ENCODE assay signal across 8 cellular contexts in genomic region chr10:34637419-34637911, GRCh38.
DNase-seq lines count a peak whose midpoint lies in the region; ATAC-seq and TF ChIP-seq lines count a peak whose summit lies in the region.

No MANE protein-coding gene starts in this region.

- no peak overlapping the region for H3K27ac ChIP-seq in CD8-positive, alpha-beta T cell (ENCODE audit: low read depth, low read length)
- H3K27ac ChIP-seq in fibroblast of lung (ENCODE audit: insufficient read depth, low read length) (no peak overlapping the region), neuronal stem cell (replicated peaks; ENCODE audit: low read length) (no peak overlapping the region), suprapubic skin (no peak overlapping the region)

- peak; percentile 21 to 77 (median 57) for DNase-seq in CD8-positive, alpha-beta T cell
- DNase-seq in GM19238 (ENCODE audit: insufficient read length, low spot score): peak; percentile 42
- peak; percentile 2 for DNase-seq in NCI-H82 treated with DMSO at 0.1 percent for 48 hours (lab: John Stamatoyannopoulos, UW; ENCODE audit: unreplicated experiment)
- peak; percentile 57 for DNase-seq in activated T-cell treated with anti-CD3 and anti-CD28 coated beads for 1 hour (ENCODE audit: low read depth)
- DNase-seq in fibroblast of lung (ENCODE audit: low read depth in 2 of 2): peak; percentile 35 to 51
- DNase-seq in neuronal stem cell (ENCODE audit: low spot score): peak; percentile 82
- DNase-seq in suprapubic skin (ENCODE audit: low spot score in 2 of 2): no peak

- no peak overlapping the region for H3K18ac ChIP-seq in neuronal stem cell (ENCODE audit: low read length)

- H2BK12ac ChIP-seq in neuronal stem cell (ENCODE audit: low read length): no peak overlapping the region

- H2BK120ac ChIP-seq in neuronal stem cell (ENCODE audit: low read depth, low read length): no peak overlapping the region

- no peak overlapping the region for H3K4me3 Mint-ChIP-seq in CD8-positive, alpha-beta T cell

- no peak overlapping the region for H4K91ac ChIP-seq in neuronal stem cell (ENCODE audit: low read depth, low read length, poor library complexity)

- no peaks in the 10 kb centered on the region for H3K36me3 ChIP-seq in CD8-positive, alpha-beta T cell (ENCODE audit: insufficient read depth, low read length)
- no peaks in the 10 kb centered on the region for H3K36me3 ChIP-seq in fibroblast of lung (ENCODE audit: control insufficient read depth, insufficient read depth, low read length)
- H3K36me3 ChIP-seq in neuronal stem cell (replicated peaks in 1 of 2; ENCODE audit: control insufficient read depth in 2 of 2, insufficient read depth in 2 of 2, low read length in 2 of 2): no peaks in the 10 kb centered on the region
- H3K36me3 ChIP-seq in suprapubic skin: no peaks in the 10 kb centered on the region

- POLR2A ChIA-PET in CD8-positive, alpha-beta T cell (lab: Charles Lee): no interaction called here

- peak; percentile 79 for TF ChIP-seq CTCF in CD8-positive, alpha-beta T cell (IDR thresholded peaks at IDR 0.05)
- TF ChIP-seq CTCF in fibroblast of lung (conservative IDR thresholded peaks at IDR 0.05 in 1 of 2, IDR thresholded peaks at IDR 0.05 in 1 of 2; ENCODE audit: low read depth in 1 of 2, low read length in 2 of 2) (peak; percentile 98 to 99), suprapubic skin (IDR thresholded peaks at IDR 0.05) (peak; percentile 85 to 94)

- peak; percentile 81 for ATAC-seq in CD8-positive, alpha-beta T cell
- ATAC-seq in HG03196 (IDR thresholded peaks at IDR 0.05; ENCODE audit: unreplicated experiment): peak; percentile 74

- H3K27ac Mint-ChIP-seq in CD8-positive, alpha-beta T cell: no peak overlapping the region

- peaks cover 11% of the 10 kb centered on the region for H3K4me1 Mint-ChIP-seq in CD8-positive, alpha-beta T cell (ENCODE audit: low read depth)

- intact Hi-C loops in CD8-positive, alpha-beta T cell (cut with DNase I, micrococcal nuclease): loop anchor here (5.0 to 10.0 kb wide), 2 partner anchors 113 to 1840 kb away; no protein-coding TSS in a partner anchor

- H3K27me3 ChIP-seq in CD8-positive, alpha-beta T cell (ENCODE audit: insufficient read depth, low read length): no peaks in the 10 kb centered on the region
- H3K27me3 ChIP-seq in fibroblast of lung (ENCODE audit: control insufficient read depth, insufficient read depth, low read length): no peaks in the 10 kb centered on the region
- no peaks in the 10 kb centered on the region for H3K27me3 ChIP-seq in neuronal stem cell (ENCODE audit: control insufficient read depth in 3 of 3, insufficient read depth in 3 of 3, low read depth in 1 of 3, low read length in 3 of 3)
- H3K27me3 ChIP-seq in suprapubic skin: no peaks in the 10 kb centered on the region

- no peak overlapping the region for H3K23ac ChIP-seq in neuronal stem cell (ENCODE audit: low read depth, low read length, poor library complexity)

- H3K9ac ChIP-seq in fibroblast of lung (ENCODE audit: insufficient read depth, low read length) (no peak overlapping the region), neuronal stem cell (ENCODE audit: low read depth, low read length, poor library complexity) (no peak overlapping the region)

- TF ChIP-seq EP300 in suprapubic skin (IDR thresholded peaks at IDR 0.05): no peak

- H3K4me2 ChIP-seq in fibroblast of lung (ENCODE audit: extremely low read depth, insufficient read depth, low read length): no peak overlapping the region
- no peak overlapping the region for H3K4me2 ChIP-seq in neuronal stem cell (ENCODE audit: insufficient read depth, low read length, poor library complexity, severe bottlenecking)

- no peaks in the 10 kb centered on the region for H4K20me1 ChIP-seq in fibroblast of lung (ENCODE audit: control insufficient read depth, extremely low read depth, insufficient read depth, low read length)

- H2BK15ac ChIP-seq in neuronal stem cell (ENCODE audit: low read length): no peak overlapping the region

- H3K4me3 ChIP-seq in CD8-positive, alpha-beta T cell (ENCODE audit: low read depth, low read length): no peak overlapping the region
- H3K4me3 ChIP-seq in fibroblast of lung (replicated peaks in 1 of 4; ENCODE audit: control extremely low read depth in 1 of 4, insufficient read depth in 1 of 4, low read depth in 3 of 4, low read length in 4 of 4) (no peak overlapping the region), neuronal stem cell (ENCODE audit: low read length in 2 of 2) (no peak overlapping the region), suprapubic skin (no peak overlapping the region)

- H4K8ac ChIP-seq in neuronal stem cell (ENCODE audit: low read depth, low read length): no peak overlapping the region

- no peak overlapping the region for H2AK5ac ChIP-seq in neuronal stem cell (ENCODE audit: low read depth, low read length)

- no peak overlapping the region for H3K14ac ChIP-seq in neuronal stem cell (ENCODE audit: low read length)

- no peak overlapping the region for H3K4ac ChIP-seq in neuronal stem cell (ENCODE audit: low read length)

- no peaks in the 10 kb centered on the region for H3K27me3 Mint-ChIP-seq in CD8-positive, alpha-beta T cell (ENCODE audit: low read depth)

- no peak overlapping the region for H2BK5ac ChIP-seq in neuronal stem cell (ENCODE audit: low read length)

- H3K4me1 ChIP-seq in CD8-positive, alpha-beta T cell (ENCODE audit: insufficient read depth, low read length): no peaks in the 10 kb centered on the region
- peaks cover 5% of the 10 kb centered on the region for H3K4me1 ChIP-seq in fibroblast of lung (ENCODE audit: control insufficient read depth, extremely low read depth, insufficient read depth, low read length)
- peaks cover 9 to 21% of the 10 kb centered on the region in 2 donors for H3K4me1 ChIP-seq in neuronal stem cell (ENCODE audit: control insufficient read depth in 2 of 2, insufficient read depth in 1 of 2, low read depth in 1 of 2, low read length in 2 of 2)
- peaks cover 32% of the 10 kb centered on the region for H3K4me1 ChIP-seq in suprapubic skin

- H3K79me2 ChIP-seq in fibroblast of lung (ENCODE audit: control insufficient read depth, insufficient read depth, low read length): no peaks in the 10 kb centered on the region

- H3K9me3 ChIP-seq in CD8-positive, alpha-beta T cell (ENCODE audit: low read length): no peaks in the 10 kb centered on the region
- no peaks in the 10 kb centered on the region for H3K9me3 ChIP-seq in fibroblast of lung (ENCODE audit: control insufficient read depth, insufficient read depth, low read depth, low read length)
- no peaks in the 10 kb centered on the region for H3K9me3 ChIP-seq in neuronal stem cell (replicated peaks in 1 of 2; ENCODE audit: control insufficient read depth in 2 of 2, insufficient read depth in 1 of 2, low read depth in 1 of 2, low read length in 2 of 2)
- H3K9me3 ChIP-seq in suprapubic skin: no peaks in the 10 kb centered on the region

- no peaks in the 10 kb centered on the region for H3K9me3 Mint-ChIP-seq in CD8-positive, alpha-beta T cell

- H3K79me1 ChIP-seq in neuronal stem cell (ENCODE audit: low read depth, low read length): peaks cover 4% of the 10 kb centered on the region

- WGBS in neuronal stem cell (ENCODE audit: extremely low coverage in 2 of 2, insufficient read length in 2 of 2, insufficient replicate concordance in 1 of 2), 2 donors: no CpG with 5 or more reads among the region's 9 CpGs
- 45% methylated on average over 9 of the region's 9 CpGs for WGBS in suprapubic skin

- H2AFZ ChIP-seq in fibroblast of lung (ENCODE audit: low read length): no peak overlapping the region
- no peak overlapping the region for H2AFZ ChIP-seq in neuronal stem cell (ENCODE audit: low read length)

- CTCF ChIA-PET in CD8-positive, alpha-beta T cell (lab: Charles Lee): interaction anchor here (0.5 to 4.2 kb wide), 14 partner anchors 10 to 1592 kb away, joined by 3 to 35 read pairs (median 5); no protein-coding TSS in a partner anchor

- H3K36me3 Mint-ChIP-seq in CD8-positive, alpha-beta T cell: no peaks in the 10 kb centered on the region

- TF ChIP-seq POLR2A in suprapubic skin (IDR thresholded peaks at IDR 0.05): no peak

Comparison
In these comparisons a context has a peak if more than half of its experiments do, and no peak if none do; other contexts are left out.
1. DNase-seq: peak in CD8-positive, alpha-beta T cell (7 of 7), GM19238 (single experiment), NCI-H82 treated with DMSO at 0.1 percent for 48 hours (single experiment), activated T-cell treated with anti-CD3 and anti-CD28 coated beads for 1 hour (single experiment), fibroblast of lung (2 of 2) and neuronal stem cell (single experiment); none in suprapubic skin (0 of 2).
2. Peak in every context shown above with its lines, with median percentiles within 50 percentile points of each other: CTCF ChIP-seq.